Comparison of ENCODE assay signal across 8 cellular contexts in genomic region chr22:35629406-35630234, GRCh38. TPM values are rescaled to one million over a fixed set of nuclear protein-coding genes. Genes with fewer than 3 reads are reported as not detected.
DNase-seq lines count a peak whose midpoint lies in the region; ATAC-seq and TF ChIP-seq lines count a peak whose summit lies in the region.

No MANE protein-coding gene starts in this region.

- H3K4me3 ChIP-seq in AG09309 (ENCODE audit: control insufficient read depth, low read depth, low read length) (no peak overlapping the region), esophagus muscularis mucosa (no peak overlapping the region)

- H3K4me1 Mint-ChIP-seq in activated CD4-positive, alpha-beta memory T cell treated with anti-CD3 and anti-CD28 coated beads for 36 hours (ENCODE audit: low read depth) = peaks cover 27% of the 10 kb centered on the region
- peaks cover 5% of the 10 kb centered on the region for H3K4me1 Mint-ChIP-seq in progenitor cell of endocrine pancreas (ENCODE audit: low read depth)

- intact Hi-C loops in activated CD4-positive, alpha-beta memory T cell treated with anti-CD3 and anti-CD28 coated beads for 36 hours (cut with micrococcal nuclease) = loop anchor here (5.0 kb wide), 2 partner anchors 58 to 213 kb away; no protein-coding TSS in a partner anchor
- intact Hi-C loops in esophagus muscularis mucosa (cut with DNase I) = loop anchor here (5.0 to 10.0 kb wide), 4 partner anchors 208 to 498 kb away; no protein-coding TSS in a partner anchor

- DNase-seq in AG09309 (ENCODE audit: low read depth) = peak; percentile 93
- peak; percentile 98 for DNase-seq in HS-5 (ENCODE audit: low read depth)
- DNase-seq in activated CD4-positive, alpha-beta memory T cell treated with anti-CD3 and anti-CD28 coated beads for 36 hours = peak; percentile 84
- DNase-seq in esophagus muscularis mucosa (ENCODE audit: extremely low spot score) = peak; percentile 94
- no peak for DNase-seq in progenitor cell of endocrine pancreas (ENCODE audit: low spot score, unreplicated experiment)
- DNase-seq in medulla oblongata (ENCODE audit: extremely low spot score) = no peak

- no peaks in the 10 kb centered on the region for H3K36me3 ChIP-seq in esophagus muscularis mucosa

- H3K4me3 Mint-ChIP-seq in activated CD4-positive, alpha-beta memory T cell treated with anti-CD3 and anti-CD28 coated beads for 36 hours = no peak overlapping the region
- H3K4me3 Mint-ChIP-seq in progenitor cell of endocrine pancreas (ENCODE audit: low read depth) = no peak overlapping the region

- ATAC-seq in GM19455 (IDR thresholded peaks at IDR 0.05; ENCODE audit: unreplicated experiment) (no peak), GM21619 (IDR thresholded peaks at IDR 0.05; ENCODE audit: unreplicated experiment) (no peak)

- TF ChIP-seq POLR2A in esophagus muscularis mucosa (IDR thresholded peaks at IDR 0.05; ENCODE audit: low read depth) = no peak

- 26% methylated on average over 9 of the region's 9 CpGs for WGBS in esophagus muscularis mucosa

- H3K36me3 Mint-ChIP-seq in activated CD4-positive, alpha-beta memory T cell treated with anti-CD3 and anti-CD28 coated beads for 36 hours = no peaks in the 10 kb centered on the region
- no peaks in the 10 kb centered on the region for H3K36me3 Mint-ChIP-seq in progenitor cell of endocrine pancreas (ENCODE audit: insufficient read depth)

- peak overlapping the region; percentile 50 for H3K27ac Mint-ChIP-seq in activated CD4-positive, alpha-beta memory T cell treated with anti-CD3 and anti-CD28 coated beads for 36 hours
- peak overlapping the region; percentile 85 for H3K27ac Mint-ChIP-seq in progenitor cell of endocrine pancreas

- no peaks in the 10 kb centered on the region for H3K27me3 ChIP-seq in esophagus muscularis mucosa

- H3K9me3 ChIP-seq in esophagus muscularis mucosa = no peaks in the 10 kb centered on the region

- POLR2A ChIA-PET in activated CD4-positive, alpha-beta memory T cell treated with anti-CD3 and anti-CD28 coated beads for 36 hours (lab: Charles Lee) = interaction anchor here (0.8 kb wide), 1 partner anchor 10 kb away, joined by 3 read pairs; no protein-coding TSS in a partner anchor

- CTCF ChIA-PET in activated CD4-positive, alpha-beta memory T cell treated with anti-CD3 and anti-CD28 coated beads for 36 hours (lab: Charles Lee) = interaction anchor here (0.6 to 1.8 kb wide), 4 partner anchors 9 to 436 kb away, joined by 3 to 8 read pairs (median 4); partner anchors contain the start of gene APOL6

- peak overlapping the region; percentile 83 to 92 (median 88) for H3K27ac ChIP-seq in esophagus muscularis mucosa (replicated peaks in 1 of 4)

- peaks cover 2% of the 10 kb centered on the region for H3K27me3 Mint-ChIP-seq in activated CD4-positive, alpha-beta memory T cell treated with anti-CD3 and anti-CD28 coated beads for 36 hours
- H3K27me3 Mint-ChIP-seq in progenitor cell of endocrine pancreas = peaks cover 17% of the 10 kb centered on the region

- no peak for TF ChIP-seq EP300 in esophagus muscularis mucosa (IDR thresholded peaks at IDR 0.05)

- peaks cover 16 to 38% (median 34%) of the 10 kb centered on the region in 4 donors for H3K4me1 ChIP-seq in esophagus muscularis mucosa

- H3K9me3 Mint-ChIP-seq in activated CD4-positive, alpha-beta memory T cell treated with anti-CD3 and anti-CD28 coated beads for 36 hours = peaks cover 2% of the 10 kb centered on the region
- H3K9me3 Mint-ChIP-seq in progenitor cell of endocrine pancreas (ENCODE audit: low read depth) = no peaks in the 10 kb centered on the region

- TF ChIP-seq CTCF in AG09309 (IDR thresholded peaks at IDR 0.05; ENCODE audit: control insufficient read depth, insufficient read depth, low read depth, low read length, missing control alignments) (no peak), esophagus muscularis mucosa (IDR thresholded peaks at IDR 0.05) (no peak), progenitor cell of endocrine pancreas (IDR thresholded peaks at IDR 0.05; ENCODE audit: unreplicated experiment) (no peak)

RNA-seq across cellular contexts. Expression of gene MB, which starts 12.5 kb away (rescaled TPM):
- total RNA-seq in activated CD4-positive, alpha-beta memory T cell treated with anti-CD3 and anti-CD28 coated beads for 36 hours = not detected
- total RNA-seq in esophagus muscularis mucosa (1 to 10 TPM in 1 of 4 donors, under 1 TPM in 1, not detected in 2; 0.63 to 3.0 TPM), progenitor cell of endocrine pancreas (not detected in 2 replicates)

RNA-seq across cellular contexts. Expression of gene APOL6, which starts 18.6 kb away (rescaled TPM):
- total RNA-seq in activated CD4-positive, alpha-beta memory T cell treated with anti-CD3 and anti-CD28 coated beads for 36 hours = 10 to 100 TPM; 26.7 to 27.7 TPM
- total RNA-seq in esophagus muscularis mucosa (10 to 100 TPM; 10.1 to 21.0 (median 12.1) TPM), progenitor cell of endocrine pancreas (0.07 TPM in 2 replicates)

Comparison
In these comparisons a context has a peak if more than half of its experiments do, and no peak if none do; other contexts are left out.
1. DNase-seq: peak in AG09309 (single experiment), HS-5 (single experiment), activated CD4-positive, alpha-beta memory T cell treated with anti-CD3 and anti-CD28 coated beads for 36 hours (single experiment) and esophagus muscularis mucosa (single experiment); none in progenitor cell of endocrine pancreas (single experiment) and medulla oblongata (single experiment).
2. RNA of gene APOL6, which starts 18.6 kb away (total RNA-seq): 26.7 to 27.7 TPM in activated CD4-positive, alpha-beta memory T cell treated with anti-CD3 and anti-CD28 coated beads for 36 hours and 10.1 to 21.0 TPM in esophagus muscularis mucosa; 0.07 TPM in progenitor cell of endocrine pancreas; every median in the first group is over 10 times any median in the second.